ENCODE assay signal across 11 cellular contexts in the genomic region with DNA sequence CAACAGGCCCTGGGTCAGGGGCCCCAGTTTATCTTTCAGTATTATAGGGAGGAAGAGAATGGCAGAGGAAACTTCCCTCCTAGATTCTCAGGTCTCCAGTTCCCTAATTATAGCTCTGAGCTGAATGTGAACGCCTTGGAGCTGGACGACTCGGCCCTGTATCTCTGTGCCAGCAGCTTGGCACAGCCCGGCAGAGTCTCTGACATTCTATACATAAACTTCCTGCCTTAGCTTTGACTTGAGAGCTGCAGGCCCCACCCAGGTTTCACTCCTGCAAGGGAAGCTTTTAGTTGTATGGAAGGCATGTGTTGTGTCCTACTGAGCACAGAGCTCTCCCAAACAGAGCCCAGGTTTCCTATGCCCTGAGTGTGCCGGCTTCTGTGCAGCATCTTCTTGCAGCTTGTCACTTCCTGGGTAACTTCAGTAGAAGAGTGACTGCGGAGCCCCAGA.
DNase-seq lines count a peak whose midpoint lies in the region; ATAC-seq and TF ChIP-seq lines count a peak whose summit lies in the region.
"Had no signal": no experiment of that assay in that cellular context is flagged by ENCODE, and none has a peak within 500 bp of the region (broad histone marks: within the 10 kb centered on the region; RNA-seq: fewer than 3 reads in every experiment).

No MANE protein-coding gene starts in this region.

- peak overlapping the region; percentile 82 for H3K4me3 Mint-ChIP-seq in T-helper 2 cell treated with Interferon-gamma antibody and Interleukin-4, amounts not matched to agents 5 μg/mL and 100 μg/mL, for 36 hours

- peaks cover 3% of the 10 kb centered on the region for H3K36me3 Mint-ChIP-seq in T-helper 2 cell treated with Interferon-gamma antibody and Interleukin-4, amounts not matched to agents 5 μg/mL and 100 μg/mL, for 36 hours (ENCODE audit: low read depth)

- H3K9me3 ChIP-seq in fibroblast of lung (ENCODE audit: control insufficient read depth, insufficient read depth, low read depth, low read length) = no peaks in the 10 kb centered on the region
- no peaks in the 10 kb centered on the region for H3K9me3 ChIP-seq in BE2C
- H3K9me3 ChIP-seq: stomach had no signal

- no peaks in the 10 kb centered on the region for H4K20me1 ChIP-seq in fibroblast of lung (ENCODE audit: control insufficient read depth, extremely low read depth, insufficient read depth, low read length)

- H3K27me3 Mint-ChIP-seq in T-helper 2 cell treated with Interferon-gamma antibody and Interleukin-4, amounts not matched to agents 5 μg/mL and 100 μg/mL, for 36 hours (ENCODE audit: low read depth) = peaks cover 9% of the 10 kb centered on the region

- H3K27ac ChIP-seq in fibroblast of lung (ENCODE audit: insufficient read depth, low read length) = peak overlapping the region; percentile 40
- H3K27ac ChIP-seq: stomach had no signal

- ATAC-seq in GM21447 (IDR thresholded peaks at IDR 0.05; ENCODE audit: unreplicated experiment) = peak; percentile 62
- no peak for ATAC-seq in Right ventricle myocardium superior (ENCODE audit: poor library complexity)
- no peak for ATAC-seq in GM21717 (IDR thresholded peaks at IDR 0.05; ENCODE audit: unreplicated experiment)

- H3K4me1 ChIP-seq in fibroblast of lung (ENCODE audit: control insufficient read depth, extremely low read depth, insufficient read depth, low read length) = peaks cover 23% of the 10 kb centered on the region
- no peaks in the 10 kb centered on the region for H3K4me1 ChIP-seq in BE2C

- peak; percentile 39 for DNase-seq in GDM1 (lab: John Stamatoyannopoulos, UW)
- no peak for DNase-seq in T-helper 2 cell treated with Interferon-gamma antibody and Interleukin-4, amounts not matched to agents 5 μg/mL and 100 μg/mL, for 36 hours (ENCODE audit: low spot score)
- DNase-seq in fibroblast of lung (ENCODE audit: low read depth in 2 of 2) = no peak
- DNase-seq in Right ventricle myocardium superior = no peak
- DNase-seq in nucleus accumbens (lab: John Stamatoyannopoulos, UW) = no peak
- no peak for DNase-seq in BE2C
- DNase-seq: stomach, SW 1271 had no signal

- H2AFZ ChIP-seq in fibroblast of lung (ENCODE audit: low read length) = peak overlapping the region; percentile 1

- H3K79me2 ChIP-seq in fibroblast of lung (ENCODE audit: control insufficient read depth, insufficient read depth, low read length) = no peaks in the 10 kb centered on the region

- peaks cover 40% of the 10 kb centered on the region for H3K4me1 Mint-ChIP-seq in T-helper 2 cell treated with Interferon-gamma antibody and Interleukin-4, amounts not matched to agents 5 μg/mL and 100 μg/mL, for 36 hours (ENCODE audit: low read depth)

- TF ChIP-seq CTCF in fibroblast of lung (conservative IDR thresholded peaks at IDR 0.05 in 1 of 2, IDR thresholded peaks at IDR 0.05 in 1 of 2; ENCODE audit: low read depth in 1 of 2, low read length in 2 of 2) (no peak), BE2C (IDR thresholded peaks at IDR 0.05; ENCODE audit: low read depth, low read length) (no peak)

- H3K4me2 ChIP-seq in fibroblast of lung (ENCODE audit: extremely low read depth, insufficient read depth, low read length) = no peak overlapping the region
- H3K4me2 ChIP-seq: smooth muscle cell had no signal

- H3K27me3 ChIP-seq in fibroblast of lung (ENCODE audit: control insufficient read depth, insufficient read depth, low read length) (no peaks in the 10 kb centered on the region), BE2C (no peaks in the 10 kb centered on the region)

- H3K9me3 Mint-ChIP-seq in T-helper 2 cell treated with Interferon-gamma antibody and Interleukin-4, amounts not matched to agents 5 μg/mL and 100 μg/mL, for 36 hours = no peaks in the 10 kb centered on the region

- H3K4me3 ChIP-seq in fibroblast of lung (replicated peaks in 1 of 4; ENCODE audit: control extremely low read depth in 1 of 4, insufficient read depth in 1 of 4, low read depth in 3 of 4, low read length in 4 of 4) (no peak overlapping the region), BE2C (ENCODE audit: low read depth, low read length) (no peak overlapping the region)
- H3K4me3 ChIP-seq: smooth muscle cell, stomach had no signal

- no peak overlapping the region for H3K9ac ChIP-seq in fibroblast of lung (ENCODE audit: insufficient read depth, low read length)

- H3K27ac Mint-ChIP-seq in T-helper 2 cell treated with Interferon-gamma antibody and Interleukin-4, amounts not matched to agents 5 μg/mL and 100 μg/mL, for 36 hours = peak overlapping the region; percentile 88

- H3K36me3 ChIP-seq in fibroblast of lung (ENCODE audit: control insufficient read depth, insufficient read depth, low read length) (no peaks in the 10 kb centered on the region), BE2C (no peaks in the 10 kb centered on the region)
- H3K36me3 ChIP-seq: stomach had no signal

- intact Hi-C loops in Right ventricle myocardium superior (cut with DNase I) = no loop called here
